In the genomic region with DNA sequence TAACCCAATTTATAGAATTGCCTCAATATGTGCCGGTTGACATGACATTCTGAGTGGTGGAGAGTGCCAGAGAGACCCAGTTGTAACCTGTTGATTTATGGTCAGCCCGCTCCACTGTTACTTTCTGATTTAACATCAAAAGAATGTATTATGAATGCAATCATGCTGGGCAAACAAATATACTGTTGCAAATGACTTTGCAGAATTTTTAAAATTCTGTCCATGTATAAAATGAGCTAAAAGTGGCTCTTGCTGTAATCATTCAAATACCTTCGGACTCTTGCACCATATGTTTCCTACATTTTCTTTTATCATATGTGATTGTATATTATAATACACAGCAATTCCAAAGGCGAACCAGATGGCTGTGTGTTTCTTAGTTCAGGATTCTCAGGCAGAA, we compare ENCODE assay signal across 17 cellular contexts.
A peak's percentile ranks its signal among the peaks of the same experiment; 100 is the strongest.
DNase-seq lines count a peak whose midpoint lies in the region; ATAC-seq, FAIRE-seq and TF ChIP-seq lines count a peak whose summit lies in the region.
"Had no signal": no experiment of that assay in that cellular context is flagged by ENCODE, and none has a peak within 500 bp of the region (broad histone marks: within the 10 kb centered on the region; RNA-seq: fewer than 3 reads in every experiment).

No MANE protein-coding gene starts in this region.

- TF ChIP-seq EP300 in SK-N-SH (IDR thresholded peaks at IDR 0.05; ENCODE audit: borderline replicate concordance in 1 of 2, low read depth in 1 of 2, low read length in 1 of 2), result no peak

- no peak for TF ChIP-seq CTCF in SK-N-SH (IDR thresholded peaks at IDR 0.05)
- TF ChIP-seq CTCF in astrocyte (IDR thresholded peaks at IDR 0.05; ENCODE audit: insufficient read depth, low read depth, low read length), result no peak
- no peak for TF ChIP-seq CTCF in upper lobe of right lung (IDR thresholded peaks at IDR 0.05)

- no peak overlapping the region for H3K4me2 ChIP-seq in SK-N-SH
- no peak overlapping the region for H3K4me2 ChIP-seq in astrocyte (ENCODE audit: low read length)

- intact Hi-C loops in upper lobe of right lung (cut with DNase I), result no loop called here

- POLR2A ChIA-PET in SK-N-SH (lab: Yijun Ruan, JAX), result no interaction called here

- H3K9ac ChIP-seq in SK-N-SH (no peak overlapping the region), astrocyte (ENCODE audit: low read length) (no peak overlapping the region)

- H3K27me3 ChIP-seq in SK-N-SH (ENCODE audit: insufficient read depth) (no peaks in the 10 kb centered on the region), astrocyte (ENCODE audit: insufficient read depth, low read length) (no peaks in the 10 kb centered on the region), upper lobe of right lung (no peaks in the 10 kb centered on the region)

- H3F3A ChIP-seq in SK-N-SH (replicated peaks; ENCODE audit: insufficient read depth), result no peaks in the 10 kb centered on the region

- H3K4me3 ChIP-seq in SK-N-SH (ENCODE audit: low read depth in 2 of 2, low read length in 1 of 2) (no peak overlapping the region), astrocyte (ENCODE audit: insufficient read depth, low read depth, low read length) (no peak overlapping the region), upper lobe of right lung (no peak overlapping the region)

- no peak overlapping the region for H2AFZ ChIP-seq in SK-N-SH (ENCODE audit: low read depth)
- H2AFZ ChIP-seq in astrocyte (ENCODE audit: low read depth, low read length), result no peak overlapping the region

- no peak for TF ChIP-seq RAD21 in SK-N-SH (IDR thresholded peaks at IDR 0.05; ENCODE audit: low read length)

- H3K36me3 Mint-ChIP-seq in astrocyte (ENCODE audit: low read depth, unreplicated experiment), result no peaks in the 10 kb centered on the region

- H3K9me3 ChIP-seq in SK-N-SH (no peaks in the 10 kb centered on the region), astrocyte (ENCODE audit: insufficient read depth, low read depth, low read length) (no peaks in the 10 kb centered on the region), upper lobe of right lung (no peaks in the 10 kb centered on the region)

- H4K20me1 ChIP-seq in SK-N-SH (ENCODE audit: insufficient read depth), result no peaks in the 10 kb centered on the region
- H4K20me1 ChIP-seq in astrocyte (ENCODE audit: insufficient read depth, low read length), result no peaks in the 10 kb centered on the region

- H3K36me3 ChIP-seq in SK-N-SH (replicated peaks in 1 of 2; ENCODE audit: control insufficient read depth in 1 of 2, insufficient read depth in 2 of 2, low read length in 1 of 2) (no peaks in the 10 kb centered on the region), astrocyte (ENCODE audit: insufficient read depth, low read length) (no peaks in the 10 kb centered on the region), upper lobe of right lung (no peaks in the 10 kb centered on the region)

- H3K4me1 ChIP-seq in SK-N-SH (ENCODE audit: control insufficient read depth in 1 of 2, insufficient read depth in 2 of 2, low read depth in 1 of 2, low read length in 1 of 2) (peaks cover 0 to 6% of the 10 kb centered on the region in 2 experiments; a peak in 1 of 4 replicates), astrocyte (ENCODE audit: insufficient read depth, low read length) (no peaks in the 10 kb centered on the region), upper lobe of right lung (no peaks in the 10 kb centered on the region)

- peak; percentile 80 for FAIRE-seq in astrocyte (lab: Jason Lieb, UNC)

- H3K4me3 Mint-ChIP-seq in astrocyte (ENCODE audit: unreplicated experiment), result no peak overlapping the region

- H3K4me1 Mint-ChIP-seq in astrocyte (ENCODE audit: low read depth, unreplicated experiment), result no peaks in the 10 kb centered on the region

- H3K79me2 ChIP-seq in SK-N-SH (ENCODE audit: insufficient read depth) (no peaks in the 10 kb centered on the region), astrocyte (ENCODE audit: insufficient read depth, low read length) (no peaks in the 10 kb centered on the region)

- H3K9me3 Mint-ChIP-seq in astrocyte (ENCODE audit: unreplicated experiment), result peaks cover 2% of the 10 kb centered on the region

- CTCF ChIA-PET in SK-N-SH (lab: Yijun Ruan, JAX), result no interaction called here

- no peak for DNase-seq in SK-N-SH
- DNase-seq in astrocyte (ENCODE audit: low read depth), result peak; percentile 7
- peak; percentile 26 for DNase-seq in fibroblast of gingiva (ENCODE audit: low read depth)
- no peak for DNase-seq in NCI-H345 treated with DMSO at 0.1 percent for 48 hours (lab: John Stamatoyannopoulos, UW; ENCODE audit: unreplicated experiment)
- DNase-seq in upper lobe of right lung, result no peak
- DNase-seq: 8988T, DMS153, H7, Karpas-422, NCI-H1105 treated with DMSO at 0.1 percent for 48 hours, NCI-H1694 treated with DMSO at 0.1 percent for 48 hours, NCI-H510A, NCI-H774 had no signal

- H3K27ac Mint-ChIP-seq in astrocyte (ENCODE audit: unreplicated experiment), result no peak overlapping the region

- no peaks in the 10 kb centered on the region for H3K9me2 ChIP-seq in SK-N-SH

- H3K27ac ChIP-seq in SK-N-SH (ENCODE audit: low read depth in 2 of 2, low read length in 1 of 2), result no peak overlapping the region
- H3K27ac ChIP-seq in astrocyte (ENCODE audit: low read depth, low read length), result no peak overlapping the region
- no peak overlapping the region for H3K27ac ChIP-seq in upper lobe of right lung
- H3K27ac ChIP-seq: C4-2B had no signal

- H3K27me3 Mint-ChIP-seq in astrocyte (ENCODE audit: low read depth, unreplicated experiment), result peaks cover 17% of the 10 kb centered on the region

- ATAC-seq in SK-N-SH treated with all-trans-retinoic acid at 6 μM for 48 hours (0 out of 3 replicates have a peak, but pooled peaks have one; percentile 26), HG02981 (IDR thresholded peaks at IDR 0.05; ENCODE audit: unreplicated experiment) (no peak), GM18517 (IDR thresholded peaks at IDR 0.05; ENCODE audit: unreplicated experiment) (no peak), upper lobe of right lung (no peak)

- whole genome bisulfite sequencing in SK-N-SH (ENCODE audit: low lambda C conversion rate), result 27% methylated on average over 4 of the region's 4 CpGs

TF ChIP-seq in SK-N-SH treated with all-trans-retinoic acid at 6 μM for 48 hours, 23 proteins besides CTCF, POLR2A, EP300 and RAD21 (continues in another document):
- TF ChIP-seq ZNF8 (CRISPR knock-in tag; IDR thresholded peaks at IDR 0.05), result no peak
- TF ChIP-seq TSHZ2 (CRISPR knock-in tag; IDR thresholded peaks at IDR 0.05), result no peak
- no peak for TF ChIP-seq ZFP30 (CRISPR knock-in tag; IDR thresholded peaks at IDR 0.05)
- no peak for TF ChIP-seq TCF4 (CRISPR knock-in tag; IDR thresholded peaks at IDR 0.05; ENCODE audit: borderline replicate concordance)
- TF ChIP-seq ARNTL (CRISPR knock-in tag; IDR thresholded peaks at IDR 0.05; ENCODE audit: borderline replicate concordance, low read depth), result no peak

TF ChIP-seq in SK-N-SH, 30 proteins besides CTCF, POLR2A, EP300 and RAD21 (continues in another document):
- TF ChIP-seq NFIC (IDR thresholded peaks at IDR 0.05; ENCODE audit: borderline replicate concordance), result no peak
- TF ChIP-seq TAF1 (IDR thresholded peaks at IDR 0.05; ENCODE audit: borderline replicate concordance, low read depth, low read length), result no peak
- no peak for TF ChIP-seq JUND (IDR thresholded peaks at IDR 0.05)
- TF ChIP-seq TCF12 (IDR thresholded peaks at IDR 0.05), result no peak
- TF ChIP-seq FOXJ3 (CRISPR knock-in tag; IDR thresholded peaks at IDR 0.05), result no peak
- TF ChIP-seq, protein P1, sequence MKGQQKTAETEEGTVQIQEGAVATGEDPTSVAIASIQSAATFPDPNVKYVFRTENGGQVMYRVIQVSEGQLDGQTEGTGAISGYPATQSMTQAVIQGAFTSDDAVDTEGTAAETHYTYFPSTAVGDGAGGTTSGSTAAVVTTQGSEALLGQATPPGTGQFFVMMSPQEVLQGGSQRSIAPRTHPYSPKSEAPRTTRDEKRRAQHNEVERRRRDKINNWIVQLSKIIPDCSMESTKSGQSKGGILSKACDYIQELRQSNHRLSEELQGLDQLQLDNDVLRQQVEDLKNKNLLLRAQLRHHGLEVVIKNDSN (IDR thresholded peaks at IDR 0.05; ENCODE audit: borderline replicate concordance, low read depth), result no peak
- TF ChIP-seq FOSL2 (IDR thresholded peaks at IDR 0.05; ENCODE audit: borderline replicate concordance, low read depth), result no peak
- TF ChIP-seq, protein P2, sequence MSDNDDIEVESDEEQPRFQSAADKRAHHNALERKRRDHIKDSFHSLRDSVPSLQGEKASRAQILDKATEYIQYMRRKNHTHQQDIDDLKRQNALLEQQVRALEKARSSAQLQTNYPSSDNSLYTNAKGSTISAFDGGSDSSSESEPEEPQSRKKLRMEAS (IDR thresholded peaks at IDR 0.05; ENCODE audit: low read depth), result no peak
- TF ChIP-seq PBX3 (IDR thresholded peaks at IDR 0.05), result no peak
- no peak for TF ChIP-seq FOXM1 (IDR thresholded peaks at IDR 0.05; ENCODE audit: low read depth)
- TF ChIP-seq ELF1 (IDR thresholded peaks at IDR 0.05), result no peak
- TF ChIP-seq, protein P3, sequence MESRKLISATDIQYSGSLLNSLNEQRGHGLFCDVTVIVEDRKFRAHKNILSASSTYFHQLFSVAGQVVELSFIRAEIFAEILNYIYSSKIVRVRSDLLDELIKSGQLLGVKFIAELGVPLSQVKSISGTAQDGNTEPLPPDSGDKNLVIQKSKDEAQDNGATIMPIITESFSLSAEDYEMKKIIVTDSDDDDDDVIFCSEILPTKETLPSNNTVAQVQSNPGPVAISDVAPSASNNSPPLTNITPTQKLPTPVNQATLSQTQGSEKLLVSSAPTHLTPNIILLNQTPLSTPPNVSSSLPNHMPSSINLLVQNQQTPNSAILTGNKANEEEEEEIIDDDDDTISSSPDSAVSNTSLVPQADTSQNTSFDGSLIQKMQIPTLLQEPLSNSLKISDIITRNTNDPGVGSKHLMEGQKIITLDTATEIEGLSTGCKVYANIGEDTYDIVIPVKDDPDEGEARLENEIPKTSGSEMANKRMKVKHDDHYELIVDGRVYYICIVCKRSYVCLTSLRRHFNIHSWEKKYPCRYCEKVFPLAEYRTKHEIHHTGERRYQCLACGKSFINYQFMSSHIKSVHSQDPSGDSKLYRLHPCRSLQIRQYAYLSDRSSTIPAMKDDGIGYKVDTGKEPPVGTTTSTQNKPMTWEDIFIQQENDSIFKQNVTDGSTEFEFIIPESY (IDR thresholded peaks at IDR 0.05; ENCODE audit: borderline replicate concordance, low read depth), result no peak
- TF ChIP-seq SIN3A (IDR thresholded peaks at IDR 0.05; ENCODE audit: borderline replicate concordance, low read depth, low read length), result no peak
- TF ChIP-seq NRF1 (IDR thresholded peaks at IDR 0.05; ENCODE audit: low read depth, low read length), result no peak
- TF ChIP-seq TEAD4 (IDR thresholded peaks at IDR 0.05; ENCODE audit: borderline replicate concordance, insufficient read depth), result no peak

Comparison
In these comparisons a context has a peak if more than half of its experiments do, and no peak if none do; other contexts are left out.
1. DNase-seq: peak in astrocyte (single experiment) and fibroblast of gingiva (single experiment); none in SK-N-SH (single experiment), NCI-H345 treated with DMSO at 0.1 percent for 48 hours (single experiment) and upper lobe of right lung (single experiment).